1 cellular context compared by ENCODE assay signal in genomic region chr10:100370976-100371706, GRCh38.
TF ChIP-seq lines count a peak whose summit lies in the region.

No MANE protein-coding gene starts in this region.

TF ChIP-seq in K562, 482 proteins besides CTCF, POLR2A, EP300 and RAD21 (continued from another document and continues in another):
- no peak for TF ChIP-seq ZNF655 (CRISPR knock-in tag; IDR thresholded peaks at IDR 0.05)
- TF ChIP-seq OTX1 (CRISPR knock-in tag; IDR thresholded peaks at IDR 0.05): no peak
- TF ChIP-seq ZNF121 (CRISPR knock-in tag; conservative IDR thresholded peaks at IDR 0.05): no peak
- TF ChIP-seq ETS2 (tag; IDR thresholded peaks at IDR 0.05; ENCODE audit: borderline replicate concordance, poor library complexity, severe bottlenecking): no peak
- no peak for TF ChIP-seq BRF1 (IDR thresholded peaks at IDR 0.05; ENCODE audit: borderline replicate concordance, extremely low read depth, insufficient read length)
- TF ChIP-seq HNRNPLL (IDR thresholded peaks at IDR 0.05; ENCODE audit: low read depth, low read length, poor library complexity, severe bottlenecking): no peak
- TF ChIP-seq FOXK1 (CRISPR knock-in tag; IDR thresholded peaks at IDR 0.05; ENCODE audit: borderline replicate concordance): no peak
- TF ChIP-seq, protein P1, sequence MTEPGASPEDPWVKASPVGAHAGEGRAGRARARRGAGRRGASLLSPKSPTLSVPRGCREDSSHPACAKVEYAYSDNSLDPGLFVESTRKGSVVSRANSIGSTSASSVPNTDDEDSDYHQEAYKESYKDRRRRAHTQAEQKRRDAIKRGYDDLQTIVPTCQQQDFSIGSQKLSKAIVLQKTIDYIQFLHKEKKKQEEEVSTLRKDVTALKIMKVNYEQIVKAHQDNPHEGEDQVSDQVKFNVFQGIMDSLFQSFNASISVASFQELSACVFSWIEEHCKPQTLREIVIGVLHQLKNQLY (CRISPR knock-in tag; conservative IDR thresholded peaks at IDR 0.05): no peak
- TF ChIP-seq SPI1 (IDR thresholded peaks at IDR 0.05; ENCODE audit: borderline replicate concordance, low read depth, low read length): no peak
- TF ChIP-seq, protein P2, sequence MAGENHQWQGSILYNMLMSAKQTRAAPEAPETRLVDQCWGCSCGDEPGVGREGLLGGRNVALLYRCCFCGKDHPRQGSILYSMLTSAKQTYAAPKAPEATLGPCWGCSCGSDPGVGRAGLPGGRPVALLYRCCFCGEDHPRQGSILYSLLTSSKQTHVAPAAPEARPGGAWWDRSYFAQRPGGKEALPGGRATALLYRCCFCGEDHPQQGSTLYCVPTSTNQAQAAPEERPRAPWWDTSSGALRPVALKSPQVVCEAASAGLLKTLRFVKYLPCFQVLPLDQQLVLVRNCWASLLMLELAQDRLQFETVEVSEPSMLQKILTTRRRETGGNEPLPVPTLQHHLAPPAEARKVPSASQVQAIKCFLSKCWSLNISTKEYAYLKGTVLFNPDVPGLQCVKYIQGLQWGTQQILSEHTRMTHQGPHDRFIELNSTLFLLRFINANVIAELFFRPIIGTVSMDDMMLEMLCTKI (IDR thresholded peaks at IDR 0.05; ENCODE audit: partially characterized antibody): no peak
- no peak for TF ChIP-seq GTF3C2 (IDR thresholded peaks at IDR 0.05; ENCODE audit: borderline replicate concordance, extremely low read depth, insufficient read length)
- TF ChIP-seq PYGO2 (tag; IDR thresholded peaks at IDR 0.05): no peak
- TF ChIP-seq CHD1 (IDR thresholded peaks at IDR 0.05; ENCODE audit: low read length): no peak
- TF ChIP-seq, protein P3, sequence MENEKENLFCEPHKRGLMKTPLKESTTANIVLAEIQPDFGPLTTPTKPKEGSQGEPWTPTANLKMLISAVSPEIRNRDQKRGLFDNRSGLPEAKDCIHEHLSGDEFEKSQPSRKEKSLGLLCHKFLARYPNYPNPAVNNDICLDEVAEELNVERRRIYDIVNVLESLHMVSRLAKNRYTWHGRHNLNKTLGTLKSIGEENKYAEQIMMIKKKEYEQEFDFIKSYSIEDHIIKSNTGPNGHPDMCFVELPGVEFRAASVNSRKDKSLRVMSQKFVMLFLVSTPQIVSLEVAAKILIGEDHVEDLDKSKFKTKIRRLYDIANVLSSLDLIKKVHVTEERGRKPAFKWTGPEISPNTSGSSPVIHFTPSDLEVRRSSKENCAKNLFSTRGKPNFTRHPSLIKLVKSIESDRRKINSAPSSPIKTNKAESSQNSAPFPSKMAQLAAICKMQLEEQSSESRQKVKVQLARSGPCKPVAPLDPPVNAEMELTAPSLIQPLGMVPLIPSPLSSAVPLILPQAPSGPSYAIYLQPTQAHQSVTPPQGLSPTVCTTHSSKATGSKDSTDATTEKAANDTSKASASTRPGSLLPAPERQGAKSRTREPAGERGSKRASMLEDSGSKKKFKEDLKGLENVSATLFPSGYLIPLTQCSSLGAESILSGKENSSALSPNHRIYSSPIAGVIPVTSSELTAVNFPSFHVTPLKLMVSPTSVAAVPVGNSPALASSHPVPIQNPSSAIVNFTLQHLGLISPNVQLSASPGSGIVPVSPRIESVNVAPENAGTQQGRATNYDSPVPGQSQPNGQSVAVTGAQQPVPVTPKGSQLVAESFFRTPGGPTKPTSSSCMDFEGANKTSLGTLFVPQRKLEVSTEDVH (IDR thresholded peaks at IDR 0.05; ENCODE audit: low read depth, partially characterized antibody): no peak
- TF ChIP-seq MNT (conservative IDR thresholded peaks at IDR 0.05): peak in 1 of 2 experiments; percentile 33; a peak in 1 of 4 replicates
- no peak for TF ChIP-seq MECOM (CRISPR knock-in tag; IDR thresholded peaks at IDR 0.05)
- 0 out of 4 replicates have a peak, but pooled peaks of 1 of the 2 experiments have one; percentile 47 for TF ChIP-seq ARNT (IDR thresholded peaks at IDR 0.05)
- TF ChIP-seq POLR2AphosphoS2 (IDR thresholded peaks at IDR 0.05; ENCODE audit: low read length): no peak
- no peak for TF ChIP-seq WHSC1 (IDR thresholded peaks at IDR 0.05; ENCODE audit: low read length)
- TF ChIP-seq, protein P4, sequence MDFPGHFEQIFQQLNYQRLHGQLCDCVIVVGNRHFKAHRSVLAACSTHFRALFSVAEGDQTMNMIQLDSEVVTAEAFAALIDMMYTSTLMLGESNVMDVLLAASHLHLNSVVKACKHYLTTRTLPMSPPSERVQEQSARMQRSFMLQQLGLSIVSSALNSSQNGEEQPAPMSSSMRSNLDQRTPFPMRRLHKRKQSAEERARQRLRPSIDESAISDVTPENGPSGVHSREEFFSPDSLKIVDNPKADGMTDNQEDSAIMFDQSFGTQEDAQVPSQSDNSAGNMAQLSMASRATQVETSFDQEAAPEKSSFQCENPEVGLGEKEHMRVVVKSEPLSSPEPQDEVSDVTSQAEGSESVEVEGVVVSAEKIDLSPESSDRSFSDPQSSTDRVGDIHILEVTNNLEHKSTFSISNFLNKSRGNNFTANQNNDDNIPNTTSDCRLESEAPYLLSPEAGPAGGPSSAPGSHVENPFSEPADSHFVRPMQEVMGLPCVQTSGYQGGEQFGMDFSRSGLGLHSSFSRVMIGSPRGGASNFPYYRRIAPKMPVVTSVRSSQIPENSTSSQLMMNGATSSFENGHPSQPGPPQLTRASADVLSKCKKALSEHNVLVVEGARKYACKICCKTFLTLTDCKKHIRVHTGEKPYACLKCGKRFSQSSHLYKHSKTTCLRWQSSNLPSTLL (IDR thresholded peaks at IDR 0.05): no peak
- TF ChIP-seq, protein P5, sequence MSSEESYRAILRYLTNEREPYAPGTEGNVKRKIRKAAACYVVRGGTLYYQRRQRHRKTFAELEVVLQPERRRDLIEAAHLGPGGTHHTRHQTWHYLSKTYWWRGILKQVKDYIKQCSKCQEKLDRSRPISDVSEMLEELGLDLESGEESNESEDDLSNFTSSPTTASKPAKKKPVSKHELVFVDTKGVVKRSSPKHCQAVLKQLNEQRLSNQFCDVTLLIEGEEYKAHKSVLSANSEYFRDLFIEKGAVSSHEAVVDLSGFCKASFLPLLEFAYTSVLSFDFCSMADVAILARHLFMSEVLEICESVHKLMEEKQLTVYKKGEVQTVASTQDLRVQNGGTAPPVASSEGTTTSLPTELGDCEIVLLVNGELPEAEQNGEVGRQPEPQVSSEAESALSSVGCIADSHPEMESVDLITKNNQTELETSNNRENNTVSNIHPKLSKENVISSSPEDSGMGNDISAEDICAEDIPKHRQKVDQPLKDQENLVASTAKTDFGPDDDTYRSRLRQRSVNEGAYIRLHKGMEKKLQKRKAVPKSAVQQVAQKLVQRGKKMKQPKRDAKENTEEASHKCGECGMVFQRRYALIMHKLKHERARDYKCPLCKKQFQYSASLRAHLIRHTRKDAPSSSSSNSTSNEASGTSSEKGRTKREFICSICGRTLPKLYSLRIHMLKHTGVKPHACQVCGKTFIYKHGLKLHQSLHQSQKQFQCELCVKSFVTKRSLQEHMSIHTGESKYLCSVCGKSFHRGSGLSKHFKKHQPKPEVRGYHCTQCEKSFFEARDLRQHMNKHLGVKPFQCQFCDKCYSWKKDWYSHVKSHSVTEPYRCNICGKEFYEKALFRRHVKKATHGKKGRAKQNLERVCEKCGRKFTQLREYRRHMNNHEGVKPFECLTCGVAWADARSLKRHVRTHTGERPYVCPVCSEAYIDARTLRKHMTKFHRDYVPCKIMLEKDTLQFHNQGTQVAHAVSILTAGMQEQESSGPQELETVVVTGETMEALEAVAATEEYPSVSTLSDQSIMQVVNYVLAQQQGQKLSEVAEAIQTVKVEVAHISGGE (CRISPR knock-in tag; IDR thresholded peaks at IDR 0.05): peak in 1 of 3 experiments; percentile 46; a peak in 1 of 6 replicates
- no peak for TF ChIP-seq CBX3 (IDR thresholded peaks at IDR 0.05; ENCODE audit: borderline replicate concordance in 1 of 2, low read length in 2 of 2)
- TF ChIP-seq NFATC3 (IDR thresholded peaks at IDR 0.05): no peak
- no peak for TF ChIP-seq HLTF (IDR thresholded peaks at IDR 0.05)
- TF ChIP-seq NFIC (IDR thresholded peaks at IDR 0.05): no peak; the same call in 1 of the 2 replicates
- TF ChIP-seq SRSF7 (optimal IDR thresholded peaks at IDR 0.05; ENCODE audit: low read depth, low read length): no peak
- no peak for TF ChIP-seq SRSF3 (IDR thresholded peaks at IDR 0.05; ENCODE audit: insufficient read depth, low read length)
- TF ChIP-seq BRF2 (IDR thresholded peaks at IDR 0.05; ENCODE audit: borderline replicate concordance, insufficient read depth, insufficient read length): no peak
- peak; percentile 55 for TF ChIP-seq DPF2 (IDR thresholded peaks at IDR 0.05)
- TF ChIP-seq, protein P6, sequence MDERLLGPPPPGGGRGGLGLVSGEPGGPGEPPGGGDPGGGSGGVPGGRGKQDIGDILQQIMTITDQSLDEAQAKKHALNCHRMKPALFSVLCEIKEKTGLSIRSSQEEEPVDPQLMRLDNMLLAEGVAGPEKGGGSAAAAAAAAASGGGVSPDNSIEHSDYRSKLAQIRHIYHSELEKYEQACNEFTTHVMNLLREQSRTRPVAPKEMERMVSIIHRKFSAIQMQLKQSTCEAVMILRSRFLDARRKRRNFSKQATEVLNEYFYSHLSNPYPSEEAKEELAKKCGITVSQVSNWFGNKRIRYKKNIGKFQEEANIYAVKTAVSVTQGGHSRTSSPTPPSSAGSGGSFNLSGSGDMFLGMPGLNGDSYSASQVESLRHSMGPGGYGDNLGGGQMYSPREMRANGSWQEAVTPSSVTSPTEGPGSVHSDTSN (CRISPR knock-in tag; IDR thresholded peaks at IDR 0.05; ENCODE audit: low read depth): no peak
- TF ChIP-seq, protein P6 (tag; conservative IDR thresholded peaks at IDR 0.05; ENCODE audit: low read depth): no peak
- no peak for TF ChIP-seq RFX5 (IDR thresholded peaks at IDR 0.05; ENCODE audit: low read depth, low read length)
- no peak for TF ChIP-seq ZNF146 (CRISPR knock-in tag; IDR thresholded peaks at IDR 0.05; ENCODE audit: unreplicated experiment)
- TF ChIP-seq, protein P7, sequence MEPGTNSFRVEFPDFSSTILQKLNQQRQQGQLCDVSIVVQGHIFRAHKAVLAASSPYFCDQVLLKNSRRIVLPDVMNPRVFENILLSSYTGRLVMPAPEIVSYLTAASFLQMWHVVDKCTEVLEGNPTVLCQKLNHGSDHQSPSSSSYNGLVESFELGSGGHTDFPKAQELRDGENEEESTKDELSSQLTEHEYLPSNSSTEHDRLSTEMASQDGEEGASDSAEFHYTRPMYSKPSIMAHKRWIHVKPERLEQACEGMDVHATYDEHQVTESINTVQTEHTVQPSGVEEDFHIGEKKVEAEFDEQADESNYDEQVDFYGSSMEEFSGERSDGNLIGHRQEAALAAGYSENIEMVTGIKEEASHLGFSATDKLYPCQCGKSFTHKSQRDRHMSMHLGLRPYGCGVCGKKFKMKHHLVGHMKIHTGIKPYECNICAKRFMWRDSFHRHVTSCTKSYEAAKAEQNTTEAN (CRISPR knock-in tag; IDR thresholded peaks at IDR 0.05): no peak
- TF ChIP-seq LCOR (CRISPR knock-in tag; IDR thresholded peaks at IDR 0.05): no peak
- TF ChIP-seq HNRNPL (IDR thresholded peaks at IDR 0.05; ENCODE audit: low read depth, low read length): no peak
- TF ChIP-seq ELF2 (CRISPR knock-in tag; IDR thresholded peaks at IDR 0.05): no peak
